In the genomic region with DNA sequence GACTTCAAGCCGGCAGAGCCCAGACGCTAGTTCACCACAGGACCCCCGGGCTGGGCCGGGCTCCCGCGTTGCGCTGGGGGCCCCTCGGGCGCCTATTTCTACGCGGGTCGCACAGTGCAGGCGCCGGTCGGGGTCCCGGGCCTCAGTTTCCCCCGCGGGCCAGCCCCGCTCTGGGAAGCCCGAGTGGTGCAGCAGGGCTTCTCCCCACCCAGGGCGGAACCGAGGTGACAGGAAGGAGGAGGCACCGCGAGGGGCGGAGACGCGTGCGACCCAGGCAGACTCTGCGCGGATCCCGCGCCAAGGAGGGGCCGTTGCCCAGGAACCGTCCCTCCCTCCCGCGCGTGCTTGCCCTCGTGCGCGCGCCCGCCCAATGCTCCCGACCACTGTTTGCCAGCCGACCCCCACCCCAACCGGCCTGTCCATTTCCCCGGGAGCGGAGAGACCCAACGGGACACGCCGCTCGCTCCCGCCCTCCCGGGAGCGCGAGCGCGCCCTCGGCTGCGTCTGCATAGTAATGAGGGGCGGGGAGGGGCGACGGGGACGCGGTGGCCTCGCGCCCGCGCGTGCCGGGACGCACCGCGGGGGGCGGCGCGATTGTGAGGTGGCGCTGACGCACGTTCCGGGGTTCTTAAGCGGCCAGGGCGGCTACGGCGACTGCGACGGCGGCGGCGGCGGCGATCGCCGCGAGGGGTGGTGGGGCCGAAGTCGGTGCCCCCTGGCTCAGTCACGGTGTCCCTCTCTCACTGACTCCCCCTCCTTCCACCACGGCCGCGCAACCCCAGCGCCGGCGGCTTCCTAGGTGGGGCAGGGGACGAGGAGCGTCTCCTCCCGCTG, we compare ENCODE assay signal across 8 cellular contexts. TPM values are rescaled to one million over a fixed set of nuclear protein-coding genes. Genes with fewer than 3 reads are reported as not detected.
DNase-seq lines count a peak whose midpoint lies in the region; TF ChIP-seq lines count a peak whose summit lies in the region.

A gene (plus strand): TSS at position 657 of the 834 bp plus-strand sequence. CDS start 193 bp downstream, outside the sequence.

- in situ Hi-C loops in G401 (cut with HindIII; ENCODE audit: low sequenced_read_pairs), result no loop called here

- no peaks in the 10 kb centered on the region for H3K9me3 ChIP-seq in neutrophil

- H3K27ac ChIP-seq in neutrophil, result peak within 1 kb of the TSS; percentile 99

- H3K4me3 Mint-ChIP-seq in activated naive CD4-positive, alpha-beta T cell treated with anti-CD3 and anti-CD28 coated beads for 36 hours, result peak within 1 kb of the TSS; percentile 88

- H3K27me3 ChIP-seq in neutrophil, result no peaks in the 10 kb centered on the region

- no peaks in the 10 kb centered on the region for H3K9me3 Mint-ChIP-seq in activated naive CD4-positive, alpha-beta T cell treated with anti-CD3 and anti-CD28 coated beads for 36 hours

- TF ChIP-seq CTCF in neutrophil (IDR thresholded peaks at IDR 0.05) (peak; percentile 17), subcutaneous adipose tissue (IDR thresholded peaks at IDR 0.05; ENCODE audit: low read depth) (no peak)

- CTCF ChIA-PET in activated naive CD4-positive, alpha-beta T cell treated with anti-CD3 and anti-CD28 coated beads for 36 hours (lab: Charles Lee), result interaction anchor here (0.8 to 1.1 kb wide), 2 partner anchors 66 to 252 kb away, joined by 3 read pairs; no protein-coding TSS in a partner anchor

- H3K27ac Mint-ChIP-seq in activated naive CD4-positive, alpha-beta T cell treated with anti-CD3 and anti-CD28 coated beads for 36 hours, result peak within 1 kb of the TSS; percentile 94

- peaks cover 29 to 30% of the 10 kb centered on the region in 2 experiments for H3K4me1 ChIP-seq in neutrophil (ENCODE audit: control insufficient read depth in 1 of 2, insufficient read depth in 1 of 2, low read depth in 1 of 2, low read length in 1 of 2)

- H3K27me3 Mint-ChIP-seq in activated naive CD4-positive, alpha-beta T cell treated with anti-CD3 and anti-CD28 coated beads for 36 hours (ENCODE audit: low read depth), result no peaks in the 10 kb centered on the region

- intact Hi-C loops in activated naive CD4-positive, alpha-beta T cell treated with anti-CD3 and anti-CD28 coated beads for 36 hours (cut with micrococcal nuclease), result loop anchor here (1.0 to 5.0 kb wide), 22 partner anchors 77 to 1518 kb away; a partner anchor contains a TSS

- H3K4me3 ChIP-seq in neutrophil (ENCODE audit: low read depth in 1 of 2, low read length in 1 of 2), result peak within 1 kb of the TSS; percentile 97 to 98

- DNase-seq in G401 (ENCODE audit: low spot score) (peak; percentile 86), GOT3 (lab: John Stamatoyannopoulos, UW) (peak; percentile 88), LHCN-M2 (ENCODE audit: low read depth) (peak; percentile 98), SK-N-DZ (ENCODE audit: low spot score) (peak; percentile 93), foreskin melanocyte (peak; percentile 98)
- DNase-seq in activated naive CD4-positive, alpha-beta T cell treated with anti-CD3 and anti-CD28 coated beads for 36 hours, result peak; percentile 91

- no peaks in the 10 kb centered on the region for H3K36me3 ChIP-seq in neutrophil

- no peaks in the 10 kb centered on the region for H3K36me3 Mint-ChIP-seq in activated naive CD4-positive, alpha-beta T cell treated with anti-CD3 and anti-CD28 coated beads for 36 hours (ENCODE audit: low read depth)

- peaks cover 12% of the 10 kb centered on the region for H3K4me1 Mint-ChIP-seq in activated naive CD4-positive, alpha-beta T cell treated with anti-CD3 and anti-CD28 coated beads for 36 hours (ENCODE audit: low read depth)

RNA-seq across cellular contexts. Expression of the gene that starts here (rescaled TPM):
- total RNA-seq in G401 (2014; rRNA removed; shearing (Covaris generic)), result not detected in 2 replicates
- total RNA-seq in LHCN-M2 (2014; rRNA removed) (10.8 and 17.4 TPM in 2 replicates), subcutaneous adipose tissue (10 to 100 TPM; 25.8 to 28.1 (median 26.0) TPM)
- 6.6 TPM for polyA plus RNA-seq in LHCN-M2 (2012)
- polyA plus RNA-seq in SK-N-DZ (2014; cell fraction: cytosol; rRNA removed), result 3.1 and 4.3 TPM in 2 replicates
- 3.9 and 5.6 TPM in 2 replicates for polyA plus RNA-seq in SK-N-DZ (2014; cell fraction: nucleus; rRNA removed)
- 1 to 10 TPM; 4.4 to 5.4 TPM for total RNA-seq in activated naive CD4-positive, alpha-beta T cell treated with anti-CD3 and anti-CD28 coated beads for 36 hours

Comparison
In these comparisons a context has a peak if more than half of its experiments do, and no peak if none do; other contexts are left out.
1. Peak in every context shown above with its lines: DNase-seq, H3K4me3 ChIP-seq and H3K27ac ChIP-seq.
2. Peak in DNase-seq in G401; RNA of the gene not detected or under 1 TPM.